In the genomic region with DNA sequence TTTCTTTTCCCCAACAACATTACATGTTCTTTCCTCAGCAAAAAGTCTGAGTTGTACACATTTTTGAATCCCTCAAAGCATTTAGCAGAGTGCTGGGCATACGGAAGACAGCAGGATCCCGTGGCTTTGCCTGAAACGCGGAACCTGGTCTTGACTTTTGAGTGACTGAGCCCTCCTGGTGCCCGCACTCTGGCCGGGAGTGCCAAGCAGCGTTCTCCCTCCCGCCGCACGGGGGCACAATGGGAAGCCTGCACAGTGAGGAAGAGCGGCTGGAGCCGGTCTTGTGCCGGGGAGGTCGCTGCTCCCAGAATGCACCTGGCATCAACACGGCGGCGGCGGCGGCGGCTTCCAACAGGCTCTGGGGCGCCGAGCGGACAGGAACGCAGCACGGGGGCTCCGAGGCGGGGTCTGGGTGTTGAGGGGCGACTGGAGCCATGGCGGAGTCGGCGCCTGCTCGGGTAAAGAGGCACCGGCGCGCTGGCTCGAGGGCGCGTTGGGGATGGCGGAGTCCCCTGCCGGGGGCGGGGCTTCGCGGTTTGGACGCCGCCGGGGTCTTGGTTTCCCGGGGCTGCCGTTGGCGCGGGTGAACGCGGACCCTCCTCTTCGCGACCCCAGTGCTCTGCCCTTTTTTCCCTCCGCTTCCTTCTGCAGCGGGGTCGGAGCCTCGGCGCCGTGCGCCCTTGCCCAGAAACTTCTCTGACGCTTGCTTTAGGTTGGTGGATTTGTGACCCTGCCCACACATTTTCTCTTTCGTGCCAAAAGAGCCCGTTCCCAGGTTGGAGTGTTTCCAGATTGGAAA, we compare ENCODE assay signal across 8 cellular contexts. TPM values are rescaled to one million over a fixed set of nuclear protein-coding genes. Genes with fewer than 3 reads are reported as not detected.
DNase-seq lines count a peak whose midpoint lies in the region; ATAC-seq, FAIRE-seq and TF ChIP-seq lines count a peak whose summit lies in the region.

A gene (plus strand): TSS at position 307 of the 799 bp plus-strand sequence. CDS start 128 bp downstream, at position 435.

- peaks cover 18% of the 10 kb centered on the region for H3K4me1 ChIP-seq in adipocyte (ENCODE audit: control insufficient read depth, insufficient read depth, low read length)
- H3K4me1 ChIP-seq in left ventricle myocardium inferior, result peaks cover 30% of the 10 kb centered on the region
- H3K4me1 ChIP-seq in psoas muscle, result peaks cover 15% of the 10 kb centered on the region

- H3K36me3 ChIP-seq in adipocyte (ENCODE audit: control insufficient read depth, insufficient read depth, low read length, severe bottlenecking), result no peaks in the 10 kb centered on the region
- no peaks in the 10 kb centered on the region for H3K36me3 ChIP-seq in left ventricle myocardium inferior
- no peaks in the 10 kb centered on the region for H3K36me3 ChIP-seq in psoas muscle (ENCODE audit: insufficient read depth in 1 of 2, low read depth in 1 of 2)

- no peaks in the 10 kb centered on the region for H3K27me3 ChIP-seq in adipocyte (replicated peaks; ENCODE audit: control insufficient read depth, insufficient read depth, low read length)
- H3K27me3 ChIP-seq in left ventricle myocardium inferior (ENCODE audit: low read depth), result peaks cover 9% of the 10 kb centered on the region
- H3K27me3 ChIP-seq in psoas muscle (ENCODE audit: insufficient read depth in 3 of 3, low read length in 2 of 3), result peaks cover 0 to 2% (median 0%) of the 10 kb centered on the region in 3 donors

- 1% methylated on average over 55 to 64 of the region's 64 CpGs for WGBS in psoas muscle, 3 donors

- TF ChIP-seq CTCF in left ventricle myocardium inferior (IDR thresholded peaks at IDR 0.05; ENCODE audit: borderline replicate concordance) (peak; percentile 90), psoas muscle (IDR thresholded peaks at IDR 0.05) (peak; percentile 74)

- H3K4me3 ChIP-seq in adipocyte (ENCODE audit: low read length) (peak within 1 kb of the TSS; percentile 100), left ventricle myocardium inferior (peak within 1 kb of the TSS; percentile 96), psoas muscle (peak within 1 kb of the TSS; percentile 94)

- H3K9ac ChIP-seq in adipocyte (ENCODE audit: low read length), result peak within 1 kb of the TSS; percentile 98

- peak; percentile 91 for FAIRE-seq in GM12892 (lab: Jason Lieb, UNC)
- FAIRE-seq in urothelium cell line (lab: Jason Lieb, UNC), result no peak

- TF ChIP-seq POLR2A in GM12892 (IDR thresholded peaks at IDR 0.05; ENCODE audit: low read depth, low read length), result peak; percentile 42; the same call in 1 of the 2 replicates

- intact Hi-C loops in left ventricle myocardium inferior (cut with micrococcal nuclease) (no loop called here), psoas muscle (cut with DNase I) (loop anchor here (5.0 to 10.0 kb wide), 2 partner anchors 42 to 85 kb away; a partner anchor contains a TSS)

- H3K27ac ChIP-seq in left ventricle myocardium inferior (replicated peaks) (peak within 1 kb of the TSS; percentile 76), psoas muscle (peak within 1 kb of the TSS; percentile 83)

- ATAC-seq in HG02840 (IDR thresholded peaks at IDR 0.05; ENCODE audit: low FRiP score, unreplicated experiment), result peak; percentile 99
- ATAC-seq in psoas muscle, result peak; percentile 100

- peaks cover 7% of the 10 kb centered on the region for H3K9me3 ChIP-seq in adipocyte (ENCODE audit: control insufficient read depth, low read length)
- H3K9me3 ChIP-seq in left ventricle myocardium inferior (replicated peaks), result peaks cover 6% of the 10 kb centered on the region
- H3K9me3 ChIP-seq in psoas muscle, result peaks cover 5% of the 10 kb centered on the region

- peak; percentile 95 for DNase-seq in GM12892 (ENCODE audit: insufficient read length)
- peak; percentile 33 for DNase-seq in NCI-H1436 treated with DMSO at 0.1 percent for 48 hours (lab: John Stamatoyannopoulos, UW)
- peak; percentile 81 for DNase-seq in T follicular helper cell (ENCODE audit: low read depth)
- peak; percentile 97 for DNase-seq in adipocyte (ENCODE audit: low read depth)
- DNase-seq in left ventricle myocardium inferior, result peak; percentile 90
- DNase-seq in psoas muscle, result peak; percentile 92 to 95
- peak; percentile 82 for DNase-seq in urothelium cell line (ENCODE audit: low spot score)

RNA-seq across cellular contexts. Expression of the gene that starts here (rescaled TPM):
- polyA plus RNA-seq in GM12892 (2012; ENCODE audit: missing spikeins), result 3.8 TPM
- total RNA-seq in left ventricle myocardium inferior, result 5.4 TPM
- total RNA-seq in psoas muscle, result 1 to 10 TPM; 3.2 to 6.4 (median 4.5) TPM
- 1 to 10 TPM; 3.1 to 5.4 (median 4.3) TPM for polyA plus RNA-seq in psoas muscle

Comparison
In these comparisons a context has a peak if more than half of its experiments do, and no peak if none do; other contexts are left out.
1. Peak in every context shown above with its lines: DNase-seq, ATAC-seq, H3K4me3 ChIP-seq and H3K27ac ChIP-seq.
2. DNase-seq: peak in every context shown above with its lines; median percentile 97 in adipocyte; 95 in GM12892; 94 in psoas muscle; 90 in left ventricle myocardium inferior; 82 in urothelium cell line; 81 in T follicular helper cell; 33 in NCI-H1436 treated with DMSO at 0.1 percent for 48 hours.